1 cellular context compared by ENCODE assay signal in the genomic region with DNA sequence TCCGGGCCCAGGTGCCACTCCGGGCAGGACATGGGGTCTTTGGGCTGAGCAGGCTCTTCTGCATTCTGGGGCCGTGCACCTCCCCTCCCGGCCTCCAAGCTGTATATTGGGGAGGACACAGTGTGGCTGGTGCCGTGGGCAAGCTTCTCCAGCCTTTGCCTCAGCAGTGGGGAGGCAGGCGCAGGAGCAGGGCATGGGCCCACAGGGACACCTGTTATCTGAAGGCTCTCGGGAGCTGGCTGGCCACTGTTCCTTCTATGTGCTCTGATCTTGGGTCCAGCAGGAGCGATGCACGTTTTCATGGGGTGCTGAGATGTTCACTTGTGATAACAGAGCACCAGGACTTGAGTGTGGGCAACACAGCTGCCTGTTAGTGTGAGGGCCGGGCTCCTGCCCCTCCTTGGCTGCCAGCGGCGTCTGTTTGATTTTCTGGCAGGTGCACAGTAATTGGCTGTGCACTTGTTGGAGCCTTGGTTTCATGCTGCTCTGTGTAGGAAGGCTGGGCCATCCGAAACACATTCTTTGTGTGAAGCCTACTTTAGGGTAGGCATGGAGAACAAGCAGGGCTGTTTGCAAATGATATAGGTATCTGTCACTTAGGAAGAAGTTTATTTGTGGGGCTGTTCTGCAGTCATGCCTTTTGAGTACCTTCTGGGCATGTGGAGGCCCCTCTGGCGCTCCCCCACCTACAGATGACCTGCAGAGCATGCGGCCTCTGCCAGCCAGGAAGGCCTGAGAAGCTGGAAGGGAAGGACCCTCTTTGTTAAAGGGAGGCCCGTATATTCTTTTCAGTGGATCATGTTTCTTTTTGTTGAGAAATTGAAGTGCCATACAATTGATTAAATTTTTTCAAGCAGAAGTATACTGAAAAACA.
TF ChIP-seq lines count a peak whose summit lies in the region.

No MANE protein-coding gene starts in this region.

TF ChIP-seq in WTC11, 78 proteins besides CTCF, POLR2A, EP300 and RAD21 (continued from another document):
- TF ChIP-seq, protein P1, sequence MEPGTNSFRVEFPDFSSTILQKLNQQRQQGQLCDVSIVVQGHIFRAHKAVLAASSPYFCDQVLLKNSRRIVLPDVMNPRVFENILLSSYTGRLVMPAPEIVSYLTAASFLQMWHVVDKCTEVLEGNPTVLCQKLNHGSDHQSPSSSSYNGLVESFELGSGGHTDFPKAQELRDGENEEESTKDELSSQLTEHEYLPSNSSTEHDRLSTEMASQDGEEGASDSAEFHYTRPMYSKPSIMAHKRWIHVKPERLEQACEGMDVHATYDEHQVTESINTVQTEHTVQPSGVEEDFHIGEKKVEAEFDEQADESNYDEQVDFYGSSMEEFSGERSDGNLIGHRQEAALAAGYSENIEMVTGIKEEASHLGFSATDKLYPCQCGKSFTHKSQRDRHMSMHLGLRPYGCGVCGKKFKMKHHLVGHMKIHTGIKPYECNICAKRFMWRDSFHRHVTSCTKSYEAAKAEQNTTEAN (CRISPR knock-in tag; IDR thresholded peaks at IDR 0.05) = no peak
- TF ChIP-seq ZNF263 (CRISPR knock-in tag; IDR thresholded peaks at IDR 0.05; ENCODE audit: low read depth) = no peak
- TF ChIP-seq, protein P2, sequence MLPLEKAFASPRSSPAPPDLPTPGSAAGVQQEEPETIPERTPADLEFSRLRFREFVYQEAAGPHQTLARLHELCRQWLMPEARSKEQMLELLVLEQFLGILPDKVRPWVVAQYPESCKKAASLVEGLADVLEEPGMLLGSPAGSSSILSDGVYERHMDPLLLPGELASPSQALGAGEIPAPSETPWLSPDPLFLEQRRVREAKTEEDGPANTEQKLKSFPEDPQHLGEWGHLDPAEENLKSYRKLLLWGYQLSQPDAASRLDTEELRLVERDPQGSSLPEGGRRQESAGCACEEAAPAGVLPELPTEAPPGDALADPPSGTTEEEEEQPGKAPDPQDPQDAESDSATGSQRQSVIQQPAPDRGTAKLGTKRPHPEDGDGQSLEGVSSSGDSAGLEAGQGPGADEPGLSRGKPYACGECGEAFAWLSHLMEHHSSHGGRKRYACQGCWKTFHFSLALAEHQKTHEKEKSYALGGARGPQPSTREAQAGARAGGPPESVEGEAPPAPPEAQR (CRISPR knock-in tag; IDR thresholded peaks at IDR 0.05) = no peak
- TF ChIP-seq, protein P3, sequence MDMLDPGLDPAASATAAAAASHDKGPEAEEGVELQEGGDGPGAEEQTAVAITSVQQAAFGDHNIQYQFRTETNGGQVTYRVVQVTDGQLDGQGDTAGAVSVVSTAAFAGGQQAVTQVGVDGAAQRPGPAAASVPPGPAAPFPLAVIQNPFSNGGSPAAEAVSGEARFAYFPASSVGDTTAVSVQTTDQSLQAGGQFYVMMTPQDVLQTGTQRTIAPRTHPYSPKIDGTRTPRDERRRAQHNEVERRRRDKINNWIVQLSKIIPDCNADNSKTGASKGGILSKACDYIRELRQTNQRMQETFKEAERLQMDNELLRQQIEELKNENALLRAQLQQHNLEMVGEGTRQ (CRISPR knock-in tag; IDR thresholded peaks at IDR 0.05) = no peak
- TF ChIP-seq, protein P4, sequence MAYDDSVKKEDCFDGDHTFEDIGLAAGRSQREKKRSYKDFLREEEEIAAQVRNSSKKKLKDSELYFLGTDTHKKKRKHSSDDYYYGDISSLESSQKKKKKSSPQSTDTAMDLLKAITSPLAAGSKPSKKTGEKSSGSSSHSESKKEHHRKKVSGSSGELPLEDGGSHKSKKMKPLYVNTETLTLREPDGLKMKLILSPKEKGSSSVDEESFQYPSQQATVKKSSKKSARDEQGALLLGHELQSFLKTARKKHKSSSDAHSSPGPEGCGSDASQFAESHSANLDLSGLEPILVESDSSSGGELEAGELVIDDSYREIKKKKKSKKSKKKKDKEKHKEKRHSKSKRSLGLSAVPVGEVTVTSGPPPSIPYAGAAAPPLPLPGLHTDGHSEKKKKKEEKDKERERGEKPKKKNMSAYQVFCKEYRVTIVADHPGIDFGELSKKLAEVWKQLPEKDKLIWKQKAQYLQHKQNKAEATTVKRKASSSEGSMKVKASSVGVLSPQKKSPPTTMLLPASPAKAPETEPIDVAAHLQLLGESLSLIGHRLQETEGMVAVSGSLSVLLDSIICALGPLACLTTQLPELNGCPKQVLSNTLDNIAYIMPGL (CRISPR knock-in tag; IDR thresholded peaks at IDR 0.05) = no peak
